Comparison of ENCODE assay signal across 22 cellular contexts in genomic region chr12:91954761-91955160, GRCh38.
A peak's percentile ranks its signal among the peaks of the same experiment; 100 is the strongest.
DNase-seq lines count a peak whose midpoint lies in the region; ATAC-seq and TF ChIP-seq lines count a peak whose summit lies in the region.
"Had no signal": no experiment of that assay in that cellular context is flagged by ENCODE, and none has a peak within 500 bp of the region (broad histone marks: within the 10 kb centered on the region; RNA-seq: fewer than 3 reads in every experiment).

No MANE protein-coding gene starts in this region.

- peaks cover 18% of the 10 kb centered on the region for H3K4me1 Mint-ChIP-seq in activated naive CD4-positive, alpha-beta T cell treated with anti-CD3 and anti-CD28 coated beads, Interleukin-2, amount 50 U/mL, for 24 hours
- no peaks in the 10 kb centered on the region for H3K4me1 Mint-ChIP-seq in activated naive CD4-positive, alpha-beta T cell treated with anti-CD3 and anti-CD28 coated beads, Interleukin-2, amount 10 ng/mL, durations not matched to agents 7 days and 5 days
- H3K4me1 Mint-ChIP-seq in nephron = peaks cover 13% of the 10 kb centered on the region

- H3K36me3 ChIP-seq in colonic mucosa = no peaks in the 10 kb centered on the region
- H3K36me3 ChIP-seq in lower lobe of right lung = no peaks in the 10 kb centered on the region
- H3K36me3 ChIP-seq: BE2C had no signal

- no peak for DNase-seq in activated naive CD4-positive, alpha-beta T cell treated with anti-CD3 and anti-CD28 coated beads, Interleukin-2, amount 10 ng/mL, durations not matched to agents 7 days and 5 days
- DNase-seq in colonic mucosa = no peak
- no peak for DNase-seq in ecto neural progenitor cell (ENCODE audit: low spot score)
- DNase-seq in lower lobe of right lung = no peak
- no peak for DNase-seq in ureter (ENCODE audit: low spot score)
- DNase-seq: BE2C; CD4-positive, alpha-beta T cell; GF-D8; HFFc6; NCI-H1417 treated with DMSO at 0.1 percent for 48 hours; NCI-H187 treated with DMSO at 0.1 percent for 48 hours; NCI-H2227 treated with DMSO at 0.1 percent for 48 hours; NCI-H510A treated with DMSO at 0.1 percent for 48 hours; NCI-H774; OCI-M1; Right ventricle myocardium superior had no signal

- ATAC-seq in lower lobe of right lung (no peak), HG02970 (IDR thresholded peaks at IDR 0.05; ENCODE audit: low FRiP score, unreplicated experiment) (no peak)
- ATAC-seq: GM12878 had no signal

- H3K9me3 ChIP-seq in colonic mucosa = no peaks in the 10 kb centered on the region
- H3K9me3 ChIP-seq in lower lobe of right lung = no peaks in the 10 kb centered on the region
- H3K9me3 ChIP-seq: BE2C had no signal

- no peaks in the 10 kb centered on the region for H3K27me3 Mint-ChIP-seq in activated naive CD4-positive, alpha-beta T cell treated with anti-CD3 and anti-CD28 coated beads, Interleukin-2, amount 50 U/mL, for 24 hours
- H3K27me3 Mint-ChIP-seq in activated naive CD4-positive, alpha-beta T cell treated with anti-CD3 and anti-CD28 coated beads, Interleukin-2, amount 10 ng/mL, durations not matched to agents 7 days and 5 days = no peaks in the 10 kb centered on the region
- no peaks in the 10 kb centered on the region for H3K27me3 Mint-ChIP-seq in nephron (ENCODE audit: low read depth)
- H3K27me3 Mint-ChIP-seq: CD4-positive, alpha-beta T cell had no signal

- H3K4me1 ChIP-seq in colonic mucosa (peaks cover 4% of the 10 kb centered on the region), lower lobe of right lung (peaks cover 9% of the 10 kb centered on the region)
- H3K4me1 ChIP-seq: BE2C had no signal

- no peaks in the 10 kb centered on the region for H3K27me3 ChIP-seq in colonic mucosa
- H3K27me3 ChIP-seq in lower lobe of right lung (ENCODE audit: low read depth) = no peaks in the 10 kb centered on the region
- H3K27me3 ChIP-seq: BE2C had no signal

- no peak for TF ChIP-seq CTCF in colonic mucosa (IDR thresholded peaks at IDR 0.05)
- no peak for TF ChIP-seq CTCF in nephron (IDR thresholded peaks at IDR 0.05; ENCODE audit: unreplicated experiment in 3 of 3)
- TF ChIP-seq CTCF in lower lobe of right lung (IDR thresholded peaks at IDR 0.05) = no peak

- CTCF ChIA-PET in activated naive CD4-positive, alpha-beta T cell treated with anti-CD3 and anti-CD28 coated beads, Interleukin-2, amount 10 ng/mL, durations not matched to agents 7 days and 5 days (lab: Charles Lee) = no interaction called here

- H3K27ac Mint-ChIP-seq in activated naive CD4-positive, alpha-beta T cell treated with anti-CD3 and anti-CD28 coated beads, Interleukin-2, amount 50 U/mL, for 24 hours = peak overlapping the region; percentile 2
- H3K27ac Mint-ChIP-seq in activated naive CD4-positive, alpha-beta T cell treated with anti-CD3 and anti-CD28 coated beads, Interleukin-2, amount 10 ng/mL, durations not matched to agents 7 days and 5 days = no peak overlapping the region
- peak overlapping the region in 2 of 3 experiments; percentile 28 to 42 for H3K27ac Mint-ChIP-seq in nephron
- H3K27ac Mint-ChIP-seq: CD4-positive, alpha-beta T cell; HFFc6 had no signal

- H3K27ac ChIP-seq in colonic mucosa (peak overlapping the region; percentile 64), lower lobe of right lung (no peak overlapping the region)
- H3K27ac ChIP-seq: HL-60, KMS-11 had no signal

- peak overlapping the region in 1 of 2 donors; percentile 19 for H3K9ac ChIP-seq in colonic mucosa (ENCODE audit: low read depth in 2 of 2, low read length in 2 of 2)
- H3K9ac ChIP-seq: KMS-11 had no signal

- peaks cover 6% of the 10 kb centered on the region for H3K36me3 Mint-ChIP-seq in activated naive CD4-positive, alpha-beta T cell treated with anti-CD3 and anti-CD28 coated beads, Interleukin-2, amount 50 U/mL, for 24 hours
- no peaks in the 10 kb centered on the region for H3K36me3 Mint-ChIP-seq in activated naive CD4-positive, alpha-beta T cell treated with anti-CD3 and anti-CD28 coated beads, Interleukin-2, amount 10 ng/mL, durations not matched to agents 7 days and 5 days
- H3K36me3 Mint-ChIP-seq in nephron (ENCODE audit: low read depth) = no peaks in the 10 kb centered on the region

- H3K4me3 ChIP-seq in colonic mucosa (no peak overlapping the region), lower lobe of right lung (no peak overlapping the region)
- H3K4me3 ChIP-seq: GM12878 had no signal

- no peak overlapping the region for H3K4me3 Mint-ChIP-seq in activated naive CD4-positive, alpha-beta T cell treated with anti-CD3 and anti-CD28 coated beads, Interleukin-2, amount 50 U/mL, for 24 hours
- no peak overlapping the region for H3K4me3 Mint-ChIP-seq in activated naive CD4-positive, alpha-beta T cell treated with anti-CD3 and anti-CD28 coated beads, Interleukin-2, amount 10 ng/mL, durations not matched to agents 7 days and 5 days
- H3K4me3 Mint-ChIP-seq in nephron = no peak overlapping the region
- H3K4me3 Mint-ChIP-seq: CD4-positive, alpha-beta T cell; HFFc6 had no signal

- intact Hi-C loops in colonic mucosa (cut with DNase I) = no loop called here
- intact Hi-C loops in lower lobe of right lung (cut with DNase I) = no loop called here

- peaks cover 5% of the 10 kb centered on the region for H3K9me3 Mint-ChIP-seq in activated naive CD4-positive, alpha-beta T cell treated with anti-CD3 and anti-CD28 coated beads, Interleukin-2, amount 50 U/mL, for 24 hours
- H3K9me3 Mint-ChIP-seq in activated naive CD4-positive, alpha-beta T cell treated with anti-CD3 and anti-CD28 coated beads, Interleukin-2, amount 10 ng/mL, durations not matched to agents 7 days and 5 days = peaks cover 9% of the 10 kb centered on the region
- peaks cover 11% of the 10 kb centered on the region for H3K9me3 Mint-ChIP-seq in nephron
- H3K9me3 Mint-ChIP-seq: HFFc6 had no signal
